1 cellular context compared by ENCODE assay signal in the genomic region with DNA sequence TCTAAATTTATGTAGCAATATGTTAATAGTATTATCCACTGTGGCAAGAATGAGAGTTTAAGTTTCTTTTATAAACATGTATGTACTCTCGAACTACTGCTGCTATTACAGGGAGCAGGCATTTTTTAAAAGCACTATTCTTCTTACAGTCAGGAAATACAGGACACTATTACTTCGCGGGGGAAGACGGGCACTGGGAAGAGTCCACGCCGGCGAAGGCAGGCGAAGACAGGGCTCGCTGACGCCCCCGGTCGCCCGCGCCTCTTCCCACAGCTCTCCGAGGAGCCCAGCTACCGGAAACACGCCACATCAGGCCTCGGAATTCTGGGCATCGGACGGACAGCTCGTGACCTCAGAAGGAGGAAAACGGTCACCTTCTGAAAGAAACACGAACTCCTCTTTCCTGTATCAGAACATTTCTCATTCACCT.
TF ChIP-seq lines count a peak whose summit lies in the region.

No MANE protein-coding gene starts in this region.

TF ChIP-seq in A549, 52 proteins besides CTCF, POLR2A, EP300 and RAD21 (continued from another document):
- no peak for TF ChIP-seq FOXS1 (CRISPR knock-in tag; IDR thresholded peaks at IDR 0.05)
- TF ChIP-seq, protein P1, sequence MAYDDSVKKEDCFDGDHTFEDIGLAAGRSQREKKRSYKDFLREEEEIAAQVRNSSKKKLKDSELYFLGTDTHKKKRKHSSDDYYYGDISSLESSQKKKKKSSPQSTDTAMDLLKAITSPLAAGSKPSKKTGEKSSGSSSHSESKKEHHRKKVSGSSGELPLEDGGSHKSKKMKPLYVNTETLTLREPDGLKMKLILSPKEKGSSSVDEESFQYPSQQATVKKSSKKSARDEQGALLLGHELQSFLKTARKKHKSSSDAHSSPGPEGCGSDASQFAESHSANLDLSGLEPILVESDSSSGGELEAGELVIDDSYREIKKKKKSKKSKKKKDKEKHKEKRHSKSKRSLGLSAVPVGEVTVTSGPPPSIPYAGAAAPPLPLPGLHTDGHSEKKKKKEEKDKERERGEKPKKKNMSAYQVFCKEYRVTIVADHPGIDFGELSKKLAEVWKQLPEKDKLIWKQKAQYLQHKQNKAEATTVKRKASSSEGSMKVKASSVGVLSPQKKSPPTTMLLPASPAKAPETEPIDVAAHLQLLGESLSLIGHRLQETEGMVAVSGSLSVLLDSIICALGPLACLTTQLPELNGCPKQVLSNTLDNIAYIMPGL (CRISPR knock-in tag; IDR thresholded peaks at IDR 0.05; ENCODE audit: borderline replicate concordance), result peak; percentile 65; the same call in 1 of the 2 replicates
TF ChIP-seq in A549: peak in this region for 11.
